ENCODE assay signal across 18 cellular contexts in the genomic region with DNA sequence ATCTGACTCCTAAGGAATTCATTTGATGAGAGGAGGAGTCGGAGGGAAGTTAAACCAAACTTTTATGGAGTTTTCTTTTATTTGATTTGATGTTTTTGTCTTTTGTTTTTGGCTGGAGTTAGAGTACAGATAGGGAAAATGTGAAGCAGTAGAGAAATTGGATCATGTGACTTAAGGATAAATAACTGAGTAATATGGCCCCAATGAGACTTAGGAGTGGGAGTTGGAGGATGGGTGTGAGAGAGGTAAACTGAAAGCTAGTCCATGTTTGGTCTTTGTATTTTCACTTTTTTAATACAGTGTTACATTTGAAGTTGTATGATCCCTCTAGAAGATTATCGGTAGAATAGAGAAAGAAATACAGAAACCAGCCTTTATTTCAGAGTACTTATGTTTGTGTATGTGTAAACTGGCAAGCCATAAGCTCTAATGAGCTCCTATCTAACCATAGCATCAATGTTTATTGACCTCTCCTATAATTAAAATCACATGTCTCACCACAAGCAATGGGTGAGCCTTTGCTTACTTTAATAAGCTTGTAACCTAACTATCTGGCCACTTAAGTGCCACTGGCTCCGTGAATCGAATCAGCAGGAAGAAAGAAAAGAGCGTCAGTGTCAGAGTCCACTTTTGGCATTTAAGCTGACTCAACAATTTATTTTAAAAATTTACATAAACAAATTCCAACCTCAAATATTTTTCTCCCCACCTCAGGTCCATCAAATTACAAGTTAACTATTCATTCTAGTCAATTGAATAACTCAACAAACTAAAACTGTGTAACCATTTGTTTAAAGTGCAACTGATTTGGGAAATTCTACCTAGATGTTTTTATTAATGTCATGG.
"Had no signal": no experiment of that assay in that cellular context is flagged by ENCODE, and none has a peak within 500 bp of the region (broad histone marks: within the 10 kb centered on the region; RNA-seq: fewer than 3 reads in every experiment).

No MANE protein-coding gene starts in this region.

- H3K27ac Mint-ChIP-seq: activated CD4-positive, alpha-beta memory T cell treated with anti-CD3 and anti-CD28 coated beads for 36 hours; activated naive CD8-positive, alpha-beta T cell treated with anti-CD3 and anti-CD28 coated beads for 36 hours; natural killer cell treated with Interleukin-12 subunit alpha and Interleukin-12 subunit beta and Interleukin-15 and Interleukin-18, amount 100 ng/mL, for 72 hours; stimulated activated naive CD8-positive, alpha-beta T cell treated with anti-CD3 and anti-CD28 coated beads, Interleukin-15, amount 100 ng/mL, for 72 hours had no signal

- H3K4me1 Mint-ChIP-seq: activated naive CD8-positive, alpha-beta T cell treated with anti-CD3 and anti-CD28 coated beads for 36 hours; stimulated activated naive CD8-positive, alpha-beta T cell treated with anti-CD3 and anti-CD28 coated beads, Interleukin-15, amount 100 ng/mL, for 72 hours had no signal

- H3K36me3 ChIP-seq: heart left ventricle, prostate gland, sigmoid colon had no signal

- ATAC-seq: activated T-cell treated with anti-CD3 and anti-CD28 coated beads, Interleukin-2, amount 50 U/mL, for 4 hours; heart left ventricle; natural killer cell treated with Interleukin-12 subunit alpha and Interleukin-12 subunit beta and Interleukin-15 and Interleukin-18, amount 100 ng/mL, for 72 hours; stimulated activated naive CD8-positive, alpha-beta T cell treated with anti-CD3 and anti-CD28 coated beads, Interleukin-15, amount 100 ng/mL, for 72 hours had no signal

- H3K4me1 ChIP-seq: heart left ventricle, prostate gland, sigmoid colon, testis had no signal

- H3K4me3 Mint-ChIP-seq: activated CD4-positive, alpha-beta memory T cell treated with anti-CD3 and anti-CD28 coated beads for 36 hours; activated naive CD8-positive, alpha-beta T cell treated with anti-CD3 and anti-CD28 coated beads for 36 hours; activated T-cell treated with anti-CD3 and anti-CD28 coated beads, Interleukin-2, amount 50 U/mL, for 4 hours; natural killer cell treated with Interleukin-12 subunit alpha and Interleukin-12 subunit beta and Interleukin-15 and Interleukin-18, amount 100 ng/mL, for 72 hours; stimulated activated naive CD8-positive, alpha-beta T cell treated with anti-CD3 and anti-CD28 coated beads, Interleukin-15, amount 100 ng/mL, for 72 hours had no signal

- H3K9me3 Mint-ChIP-seq: activated CD4-positive, alpha-beta memory T cell treated with anti-CD3 and anti-CD28 coated beads for 36 hours; activated naive CD8-positive, alpha-beta T cell treated with anti-CD3 and anti-CD28 coated beads for 36 hours; activated T-cell treated with anti-CD3 and anti-CD28 coated beads, Interleukin-2, amount 50 U/mL, for 4 hours; natural killer cell treated with Interleukin-12 subunit alpha and Interleukin-12 subunit beta and Interleukin-15 and Interleukin-18, amount 100 ng/mL, for 72 hours; stimulated activated naive CD8-positive, alpha-beta T cell treated with anti-CD3 and anti-CD28 coated beads, Interleukin-15, amount 100 ng/mL, for 72 hours had no signal

- H3K36me3 Mint-ChIP-seq: activated CD4-positive, alpha-beta memory T cell treated with anti-CD3 and anti-CD28 coated beads for 36 hours; activated naive CD8-positive, alpha-beta T cell treated with anti-CD3 and anti-CD28 coated beads for 36 hours; natural killer cell treated with Interleukin-12 subunit alpha and Interleukin-12 subunit beta and Interleukin-15 and Interleukin-18, amount 100 ng/mL, for 72 hours had no signal

- H3K9me3 ChIP-seq: heart left ventricle, prostate gland, sigmoid colon, testis had no signal

- H3K27ac ChIP-seq: coronary artery, heart left ventricle, prostate gland, sigmoid colon, testis, VCaP had no signal

- H3K4me3 ChIP-seq: coronary artery, heart left ventricle, prostate gland, sigmoid colon, testis had no signal

- DNase-seq: activated CD4-positive, alpha-beta memory T cell treated with anti-CD3 and anti-CD28 coated beads for 36 hours; activated gamma-delta T cell treated with Interleukin-2 at 50 U/mL for 16 hours; activated naive CD8-positive, alpha-beta T cell treated with anti-CD3 and anti-CD28 coated beads for 36 hours; activated T-cell treated with anti-CD3 and anti-CD28 coated beads, Interleukin-2, amount 50 U/mL, for 4 hours; caudate nucleus; effector CD4-positive, alpha-beta T cell; heart left ventricle; occipital lobe; sigmoid colon; stimulated activated CD4-positive, alpha-beta T cell treated with anti-CD3 and anti-CD28 coated beads, Interleukin-4, amount 100 ng/mL, for 1 hour; stimulated activated CD8-positive, alpha-beta memory T cell treated with anti-CD3 and anti-CD28 coated beads, Interleukin-4, amount 100 ng/mL, for 48 hours; stimulated activated naive CD8-positive, alpha-beta T cell treated with anti-CD3 and anti-CD28 coated beads, Interleukin-15, amount 100 ng/mL, for 72 hours; T1000; testis had no signal
